Comparison of ENCODE assay signal across 1 cellular context in genomic region chr12:111597731-111598636, GRCh38.
TF ChIP-seq lines count a peak whose summit lies in the region.

No MANE protein-coding gene starts in this region.

TF ChIP-seq in HEK293, 187 proteins besides CTCF, POLR2A, EP300 and RAD21 (continued from another document and continues in another):
- TF ChIP-seq ZNF488 (tag by site-specific recombination; IDR thresholded peaks at IDR 0.05) (no peak), ZBTB7A (tag by site-specific recombination; IDR thresholded peaks at IDR 0.05; ENCODE audit: low read depth) (peak; percentile 74), ZNF830 (tag by site-specific recombination; IDR thresholded peaks at IDR 0.05; ENCODE audit: low read depth) (no peak), FEZF1 (tag by site-specific recombination; IDR thresholded peaks at IDR 0.05) (no peak), ZSCAN18 (tag by site-specific recombination; IDR thresholded peaks at IDR 0.05) (no peak), ZNF626 (tag by site-specific recombination; IDR thresholded peaks at IDR 0.05) (no peak), REPIN1 (tag by site-specific recombination; IDR thresholded peaks at IDR 0.05; ENCODE audit: low read depth) (no peak), ZNF530 (tag by site-specific recombination; IDR thresholded peaks at IDR 0.05; ENCODE audit: low read depth) (no peak), ZNF645 (tag by site-specific recombination; IDR thresholded peaks at IDR 0.05) (no peak), REST (tag by site-specific recombination; IDR thresholded peaks at IDR 0.05) (no peak), ZNF335 (tag by site-specific recombination; conservative IDR thresholded peaks at IDR 0.05) (peak; percentile 63), ZNF10 (tag by site-specific recombination; IDR thresholded peaks at IDR 0.05) (0 out of 2 replicates have a peak, but pooled peaks have one; percentile 31), ZNF660 (tag by site-specific recombination; IDR thresholded peaks at IDR 0.05) (no peak), OVOL3 (tag by site-specific recombination; IDR thresholded peaks at IDR 0.05) (no peak), ZNF280C (tag by site-specific recombination; IDR thresholded peaks at IDR 0.05) (no peak), ZNF548 (tag by site-specific recombination; IDR thresholded peaks at IDR 0.05) (no peak), ZNF670 (tag by site-specific recombination; IDR thresholded peaks at IDR 0.05; ENCODE audit: low read depth) (no peak), ZFP37 (tag by site-specific recombination; IDR thresholded peaks at IDR 0.05) (no peak), ZNF391 (tag by site-specific recombination; IDR thresholded peaks at IDR 0.05; ENCODE audit: borderline replicate concordance, low read depth) (no peak), ZNF26 (tag by site-specific recombination; IDR thresholded peaks at IDR 0.05) (no peak), ZNF560 (tag by site-specific recombination; IDR thresholded peaks at IDR 0.05; ENCODE audit: borderline replicate concordance) (no peak), ELK4 (IDR thresholded peaks at IDR 0.05; ENCODE audit: borderline replicate concordance, low read depth, low read length) (no peak), ZNF174 (tag by site-specific recombination; IDR thresholded peaks at IDR 0.05) (no peak), ZNF677 (tag by site-specific recombination; IDR thresholded peaks at IDR 0.05) (no peak), ZNF791 (tag by site-specific recombination; IDR thresholded peaks at IDR 0.05) (no peak), PRDM6 (tag by site-specific recombination; IDR thresholded peaks at IDR 0.05) (no peak), SALL2 (tag by site-specific recombination; IDR thresholded peaks at IDR 0.05; ENCODE audit: borderline replicate concordance) (no peak), ZNF324 (tag by site-specific recombination; IDR thresholded peaks at IDR 0.05) (no peak), ZNF549 (tag by site-specific recombination; IDR thresholded peaks at IDR 0.05) (no peak), ZNF747 (tag by site-specific recombination; IDR thresholded peaks at IDR 0.05) (no peak), ZNF776 (tag by site-specific recombination; IDR thresholded peaks at IDR 0.05; ENCODE audit: borderline replicate concordance) (no peak), ZNF214 (tag by site-specific recombination; IDR thresholded peaks at IDR 0.05; ENCODE audit: borderline replicate concordance) (no peak), ZNF23 (tag by site-specific recombination; IDR thresholded peaks at IDR 0.05; ENCODE audit: borderline replicate concordance) (no peak), ZNF121 (tag by site-specific recombination; IDR thresholded peaks at IDR 0.05) (no peak), ZFHX2 (tag by site-specific recombination; conservative IDR thresholded peaks at IDR 0.05) (peak; percentile 50), ZNF37A (tag by site-specific recombination; IDR thresholded peaks at IDR 0.05) (no peak), ZNF280D (tag by site-specific recombination; IDR thresholded peaks at IDR 0.05) (no peak), ZBTB48 (tag by site-specific recombination; IDR thresholded peaks at IDR 0.05) (peak; percentile 38; the same call in 1 of the 2 replicates), ZNF843 (tag by site-specific recombination; IDR thresholded peaks at IDR 0.05) (peak; percentile 9; the same call in 1 of the 2 replicates), ZNF449 (tag by site-specific recombination; IDR thresholded peaks at IDR 0.05) (no peak), KLF8 (tag by site-specific recombination; IDR thresholded peaks at IDR 0.05) (peak; percentile 61; the same call in 1 of the 2 replicates)
